ENCODE assay signal across 8 cellular contexts in the genomic region with DNA sequence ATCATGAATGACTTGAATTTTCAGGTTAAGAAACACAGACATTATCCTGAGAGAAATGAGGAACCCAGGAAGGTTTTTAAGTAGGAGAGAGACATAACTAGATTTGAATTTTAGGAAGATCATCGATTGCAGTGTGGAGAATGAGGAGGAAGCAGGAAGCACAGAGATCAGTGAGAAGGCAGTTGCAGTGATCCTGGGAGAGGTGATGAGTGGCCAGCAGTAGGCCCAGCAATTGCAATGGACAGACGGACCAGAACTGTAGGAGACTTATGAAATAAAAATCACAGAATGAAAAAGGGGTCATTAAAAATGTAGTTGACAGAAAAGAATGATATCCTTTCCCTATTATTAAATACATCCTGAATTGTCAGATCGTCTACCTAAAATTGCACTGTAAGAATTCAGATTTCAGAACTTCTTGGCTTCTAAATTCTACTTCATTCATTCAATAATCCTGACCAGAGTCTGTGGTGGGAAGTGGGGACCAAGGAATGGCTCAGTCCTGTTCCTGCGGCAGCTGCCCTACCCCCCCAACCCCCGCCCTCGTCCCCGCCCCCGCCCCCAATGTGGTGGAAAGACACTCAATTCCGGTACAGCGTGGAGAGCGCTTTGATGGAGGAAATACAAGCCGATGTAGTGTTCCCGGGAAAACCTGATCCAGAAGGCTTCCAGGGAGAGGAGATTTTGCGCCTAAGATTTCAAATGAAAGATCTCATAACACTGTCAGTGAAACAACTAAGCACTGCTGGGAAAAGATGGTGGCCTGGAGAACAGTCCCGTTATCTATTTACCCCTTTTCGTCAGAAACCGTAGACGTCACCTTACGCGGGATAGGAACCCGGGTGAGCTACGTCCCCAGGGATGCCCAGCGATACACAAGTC. TPM values are rescaled to one million over a fixed set of nuclear protein-coding genes. Genes with fewer than 3 reads are reported as not detected.
DNase-seq lines count a peak whose midpoint lies in the region; ATAC-seq lines count a peak whose summit lies in the region.

No MANE protein-coding gene starts in this region.

- H3K9ac ChIP-seq in iPS-18a (ENCODE audit: low read length), result peak overlapping the region; percentile 41

- H3K36me3 Mint-ChIP-seq in activated CD8-positive, alpha-beta memory T cell treated with anti-CD3 and anti-CD28 coated beads, Interleukin-2, amount 10 ng/mL, durations not matched to agents 7 days and 5 days, result peaks cover 30% of the 10 kb centered on the region
- H3K36me3 Mint-ChIP-seq in activated naive CD8-positive, alpha-beta T cell, result peaks cover 3% of the 10 kb centered on the region

- no peak for DNase-seq in activated CD8-positive, alpha-beta memory T cell treated with anti-CD3 and anti-CD28 coated beads, Interleukin-2, amount 10 ng/mL, durations not matched to agents 7 days and 5 days
- DNase-seq in activated CD8-positive, alpha-beta memory T cell treated with anti-CD3 and anti-CD28 coated beads for 24 hours, result no peak
- no peak for DNase-seq in stimulated activated naive CD8-positive, alpha-beta T cell treated with anti-CD3 and anti-CD28 coated beads, Interleukin-15, amount 100 ng/mL, for 72 hours
- DNase-seq in NAMALWA (ENCODE audit: low spot score) (no peak), HuH-7.5 (ENCODE audit: low spot score) (no peak)
- no peak for DNase-seq in stimulated activated CD4-positive, alpha-beta T cell treated with anti-CD3 and anti-CD28 coated beads, Interleukin-12 subunit alpha, Interleukin-12 subunit beta, amount 100 ng/mL, for 4 hours

- H3K4me3 ChIP-seq in iPS-18a (ENCODE audit: low read length), result peak overlapping the region; percentile 73

- no peak overlapping the region for H3K27ac ChIP-seq in iPS-18a (ENCODE audit: low read length)

- peak overlapping the region; percentile 86 for H3K4me3 Mint-ChIP-seq in activated CD8-positive, alpha-beta memory T cell treated with anti-CD3 and anti-CD28 coated beads, Interleukin-2, amount 10 ng/mL, durations not matched to agents 7 days and 5 days
- H3K4me3 Mint-ChIP-seq in activated naive CD8-positive, alpha-beta T cell, result peak overlapping the region; percentile 92
- H3K4me3 Mint-ChIP-seq in stimulated activated naive CD8-positive, alpha-beta T cell treated with anti-CD3 and anti-CD28 coated beads, Interleukin-15, amount 100 ng/mL, for 72 hours, result peak overlapping the region; percentile 85 to 86

- no peaks in the 10 kb centered on the region for H3K27me3 Mint-ChIP-seq in activated CD8-positive, alpha-beta memory T cell treated with anti-CD3 and anti-CD28 coated beads, Interleukin-2, amount 10 ng/mL, durations not matched to agents 7 days and 5 days
- no peaks in the 10 kb centered on the region for H3K27me3 Mint-ChIP-seq in activated naive CD8-positive, alpha-beta T cell
- H3K27me3 Mint-ChIP-seq in stimulated activated naive CD8-positive, alpha-beta T cell treated with anti-CD3 and anti-CD28 coated beads, Interleukin-15, amount 100 ng/mL, for 72 hours, result no peaks in the 10 kb centered on the region

- H3K9me3 ChIP-seq in iPS-18a (ENCODE audit: control insufficient read depth, low read depth, low read length), result no peaks in the 10 kb centered on the region

- ATAC-seq in activated CD8-positive, alpha-beta memory T cell treated with anti-CD3 and anti-CD28 coated beads, Interleukin-2, amount 10 ng/mL, durations not matched to agents 7 days and 5 days, result no peak
- no peak for ATAC-seq in stimulated activated naive CD8-positive, alpha-beta T cell treated with anti-CD3 and anti-CD28 coated beads, Interleukin-15, amount 100 ng/mL, for 72 hours

- peaks cover 44% of the 10 kb centered on the region for H3K4me1 Mint-ChIP-seq in activated CD8-positive, alpha-beta memory T cell treated with anti-CD3 and anti-CD28 coated beads, Interleukin-2, amount 10 ng/mL, durations not matched to agents 7 days and 5 days
- peaks cover 29% of the 10 kb centered on the region for H3K4me1 Mint-ChIP-seq in activated naive CD8-positive, alpha-beta T cell (ENCODE audit: low read depth)
- peaks cover 42% of the 10 kb centered on the region for H3K4me1 Mint-ChIP-seq in stimulated activated naive CD8-positive, alpha-beta T cell treated with anti-CD3 and anti-CD28 coated beads, Interleukin-15, amount 100 ng/mL, for 72 hours

- CTCF ChIA-PET in activated CD8-positive, alpha-beta memory T cell treated with anti-CD3 and anti-CD28 coated beads, Interleukin-2, amount 10 ng/mL, durations not matched to agents 7 days and 5 days (lab: Charles Lee), result interaction anchor here (0.6 to 8.5 kb wide), 27 partner anchors 8 to 153 kb away, joined by 3 to 172 read pairs (median 4); a partner anchor contains a TSS

- H3K4me1 ChIP-seq in iPS-18a (ENCODE audit: control insufficient read depth, low read depth, low read length), result peaks cover 15% of the 10 kb centered on the region

- no peaks in the 10 kb centered on the region for H3K9me3 Mint-ChIP-seq in activated CD8-positive, alpha-beta memory T cell treated with anti-CD3 and anti-CD28 coated beads, Interleukin-2, amount 10 ng/mL, durations not matched to agents 7 days and 5 days (ENCODE audit: low read depth)
- H3K9me3 Mint-ChIP-seq in activated naive CD8-positive, alpha-beta T cell (ENCODE audit: low read depth), result no peaks in the 10 kb centered on the region
- H3K9me3 Mint-ChIP-seq in stimulated activated naive CD8-positive, alpha-beta T cell treated with anti-CD3 and anti-CD28 coated beads, Interleukin-15, amount 100 ng/mL, for 72 hours, result no peaks in the 10 kb centered on the region

- no peaks in the 10 kb centered on the region for H3K27me3 ChIP-seq in iPS-18a (ENCODE audit: control insufficient read depth, insufficient read depth, low read length)

- peaks cover 30% of the 10 kb centered on the region for H3K36me3 ChIP-seq in iPS-18a (ENCODE audit: control insufficient read depth, low read depth, low read length)

- peak overlapping the region; percentile 88 for H3K27ac Mint-ChIP-seq in activated CD8-positive, alpha-beta memory T cell treated with anti-CD3 and anti-CD28 coated beads, Interleukin-2, amount 10 ng/mL, durations not matched to agents 7 days and 5 days
- peak overlapping the region; percentile 95 for H3K27ac Mint-ChIP-seq in activated naive CD8-positive, alpha-beta T cell
- H3K27ac Mint-ChIP-seq in stimulated activated naive CD8-positive, alpha-beta T cell treated with anti-CD3 and anti-CD28 coated beads, Interleukin-15, amount 100 ng/mL, for 72 hours, result peak overlapping the region; percentile 93 to 97

RNA-seq across cellular contexts. Expression of a gene that starts 35.1 kb away (rescaled TPM):
- 100 to 1,000 TPM; 113 to 140 TPM for total RNA-seq in activated CD8-positive, alpha-beta memory T cell treated with anti-CD3 and anti-CD28 coated beads, Interleukin-2, amount 10 ng/mL, durations not matched to agents 7 days and 5 days
